Comparison of ENCODE assay signal across 7 cellular contexts in the genomic region with DNA sequence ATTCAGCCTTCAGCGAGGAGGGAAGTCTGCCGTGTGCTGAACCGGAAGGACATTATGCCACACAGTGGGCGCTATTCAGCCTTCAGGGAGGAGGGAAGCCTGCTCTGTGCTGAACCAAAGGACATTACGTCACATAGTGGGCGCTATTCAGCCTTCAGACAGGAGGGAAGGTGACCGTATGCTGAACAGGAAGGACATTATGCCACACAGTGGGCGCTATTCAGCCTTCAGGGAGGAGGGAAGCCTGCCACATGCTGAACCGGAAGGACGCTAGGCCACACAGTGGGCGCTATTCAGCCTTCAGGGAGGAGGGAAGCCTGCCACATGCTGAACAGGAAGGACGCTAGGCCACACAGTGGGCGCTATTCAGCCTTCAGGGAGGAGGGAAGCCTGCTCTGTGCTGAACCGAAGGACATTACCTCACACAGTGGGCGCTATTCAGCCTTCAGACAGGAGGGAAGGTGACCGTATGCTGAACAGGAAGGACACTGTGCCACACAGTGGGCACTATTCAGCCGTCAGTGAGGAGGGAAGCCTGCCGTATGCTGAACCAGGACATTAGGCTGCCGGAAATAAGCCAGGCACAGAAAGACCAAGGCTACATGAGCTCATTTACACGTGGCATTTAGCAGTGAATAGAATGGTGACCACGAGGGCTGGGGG.
DNase-seq lines count a peak whose midpoint lies in the region; ATAC-seq, FAIRE-seq and TF ChIP-seq lines count a peak whose summit lies in the region.
"Not testable (repeated sequence)": the region's sequence is repeated elsewhere in the genome, so short reads cannot be mapped to it uniquely, and the experiment has no call there.

No MANE protein-coding gene starts in this region.

- FAIRE-seq in K562 (lab: Jason Lieb, UNC), result not testable (repeated sequence)

- not testable (repeated sequence) for H3K9ac ChIP-seq in K562 (ENCODE audit: insufficient read depth in 1 of 2, low read depth in 2 of 2, low read length in 2 of 2); neural progenitor cell

- not testable (repeated sequence) for DNase-seq in GM06990 (ENCODE audit: extremely low read depth, insufficient read length); K562 (ENCODE audit: extremely low read depth in 1 of 4, low spot score in 3 of 4)
- DNase-seq in SK-MEL-5 (ENCODE audit: low read depth, low spot score) (peak; percentile 96), foreskin melanocyte (peak; percentile 97), inferior parietal cortex (ENCODE audit: extremely low spot score) (peak; percentile 77), neural progenitor cell (ENCODE audit: low spot score) (peak; percentile 48)
- peak; percentile 23 for DNase-seq in stimulated activated CD8-positive, alpha-beta memory T cell treated with anti-CD3 and anti-CD28 coated beads, Interleukin-4, amount 100 ng/mL, for 48 hours

- 21% methylated on average over 21 of the region's 21 CpGs for WGBS in K562 (ENCODE audit: insufficient coverage, low coverage, missing lambda C conversion rate)

- H3K9me3 Mint-ChIP-seq in neural progenitor cell, result not testable (repeated sequence)

- TF ChIP-seq RAD21 in K562 (CRISPR knock-in tag; conservative IDR thresholded peaks at IDR 0.05 in 1 of 2, IDR thresholded peaks at IDR 0.05 in 1 of 2), result not testable (repeated sequence)

- POLR2A ChIA-PET in K562 (lab: Yijun Ruan, JAX), result not testable (repeated sequence)

- not testable (repeated sequence) for H3K4me1 Mint-ChIP-seq in neural progenitor cell

- not testable (repeated sequence) for H3K27me3 Mint-ChIP-seq in neural progenitor cell (ENCODE audit: insufficient read depth, low read depth)

- CTCF ChIA-PET in K562 (lab: Yijun Ruan, JAX; ENCODE audit: low intra/inter-chr PET ratio), result not testable (repeated sequence)

- ATAC-seq in K562, result not testable (repeated sequence)

- not testable (repeated sequence) for TF ChIP-seq POLR2A in K562 (conservative IDR thresholded peaks at IDR 0.05)

- peak overlapping the region; percentile 49 for H3K4me2 ChIP-seq in K562 (ENCODE audit: insufficient read depth, low read length)
- not testable (repeated sequence) for H3K4me2 ChIP-seq in neural progenitor cell

- intact Hi-C loops in K562 (cut with micrococcal nuclease), result not testable (repeated sequence)

- not testable (repeated sequence) for H3K4me3 Mint-ChIP-seq in neural progenitor cell

- H3K4me3 ChIP-seq in GM06990 (replicated peaks; ENCODE audit: low read depth, low read length); K562; neural progenitor cell: not testable (repeated sequence)

- H3K27ac ChIP-seq in K562 (ENCODE audit: extremely low read depth, low read depth, low read length); neural progenitor cell: not testable (repeated sequence)

- not testable (repeated sequence) for TF ChIP-seq EP300 in K562 (IDR thresholded peaks at IDR 0.05; ENCODE audit: low read length)

- H4K20me1 ChIP-seq in K562 (replicated peaks; ENCODE audit: control insufficient read depth, insufficient read depth, low read length); neural progenitor cell (ENCODE audit: low read depth): not testable (repeated sequence)

- in situ Hi-C loops in SK-MEL-5 (cut with HindIII; ENCODE audit: low pct_unique_long_range_greater_than_20kb, low sequenced_read_pairs); K562 (cut with MboI): not testable (repeated sequence)

- H3K4me1 ChIP-seq in K562 (replicated peaks in 1 of 2; ENCODE audit: control insufficient read depth in 2 of 2, insufficient read depth in 2 of 2, low read length in 2 of 2); neural progenitor cell: not testable (repeated sequence)

- peak; percentile 8 for TF ChIP-seq CTCF in GM06990 (IDR thresholded peaks at IDR 0.05; ENCODE audit: insufficient read depth, low read length, poor library complexity, severe bottlenecking)
- TF ChIP-seq CTCF in K562 (IDR thresholded peaks at IDR 0.05 in 2 of 3, conservative IDR thresholded peaks at IDR 0.05 in 1 of 3; ENCODE audit: insufficient read depth in 2 of 3, low read depth in 1 of 3, low read length in 3 of 3), result not testable (repeated sequence)
- peak; percentile 21 for TF ChIP-seq CTCF in neural progenitor cell (IDR thresholded peaks at IDR 0.05)

- not testable (repeated sequence) for H3K79me2 ChIP-seq in K562 (ENCODE audit: control insufficient read depth, insufficient read depth, low read length); neural progenitor cell (ENCODE audit: low read depth)

- H3K27ac Mint-ChIP-seq in neural progenitor cell, result not testable (repeated sequence)

- BruUV-seq in K562 (replicated peaks; lab: Mats Ljungman, UMichigan), result not testable (repeated sequence)

- not testable (repeated sequence) for H3K36me3 ChIP-seq in GM06990 (ENCODE audit: control insufficient read depth, insufficient read depth, low read length); K562 (ENCODE audit: control insufficient read depth, insufficient read depth, low read length); neural progenitor cell

- H3K27me3 ChIP-seq in GM06990 (replicated peaks; ENCODE audit: control insufficient read depth, insufficient read depth, low read length); neural progenitor cell: not testable (repeated sequence)
- H3K27me3 ChIP-seq in K562 (ENCODE audit: control insufficient read depth in 2 of 2, insufficient read depth in 2 of 2, low read length in 2 of 2), result peaks cover 11 to 45% of the 10 kb centered on the region in 2 experiments

- H3K36me3 Mint-ChIP-seq in neural progenitor cell, result peaks cover 22% of the 10 kb centered on the region

- H3K9me1 ChIP-seq in K562 (ENCODE audit: control insufficient read depth, insufficient read depth, low read length), result not testable (repeated sequence)

- peaks cover 10% of the 10 kb centered on the region for H3F3A ChIP-seq in neural progenitor cell (ENCODE audit: low read depth)

- not testable (repeated sequence) for H3K9me3 ChIP-seq in K562 (replicated peaks; ENCODE audit: control insufficient read depth, insufficient read depth, low read depth, low read length); neural progenitor cell (ENCODE audit: low read depth)

- peak overlapping the region; percentile 72 for H2AFZ ChIP-seq in K562 (ENCODE audit: low read depth, low read length)
- H2AFZ ChIP-seq in neural progenitor cell (replicated peaks), result not testable (repeated sequence)

TF ChIP-seq in K562, 482 proteins besides CTCF, POLR2A, EP300 and RAD21:
- TF ChIP-seq ZKSCAN1 (IDR thresholded peaks at IDR 0.05; ENCODE audit: low read depth, low read length), result 0 out of 2 replicates have a peak, but pooled peaks have one; percentile 10
- peak; percentile 58 for TF ChIP-seq GABPA (tag; conservative IDR thresholded peaks at IDR 0.05; ENCODE audit: low read depth)
- TF ChIP-seq NR2C2 (CRISPR knock-in tag; IDR thresholded peaks at IDR 0.05), result not testable (repeated sequence)
- TF ChIP-seq NR2C2 (tag; IDR thresholded peaks at IDR 0.05), result peak; percentile 71; the same call in 1 of the 2 replicates
